Comparison of ENCODE assay signal across 33 cellular contexts in the genomic region with DNA sequence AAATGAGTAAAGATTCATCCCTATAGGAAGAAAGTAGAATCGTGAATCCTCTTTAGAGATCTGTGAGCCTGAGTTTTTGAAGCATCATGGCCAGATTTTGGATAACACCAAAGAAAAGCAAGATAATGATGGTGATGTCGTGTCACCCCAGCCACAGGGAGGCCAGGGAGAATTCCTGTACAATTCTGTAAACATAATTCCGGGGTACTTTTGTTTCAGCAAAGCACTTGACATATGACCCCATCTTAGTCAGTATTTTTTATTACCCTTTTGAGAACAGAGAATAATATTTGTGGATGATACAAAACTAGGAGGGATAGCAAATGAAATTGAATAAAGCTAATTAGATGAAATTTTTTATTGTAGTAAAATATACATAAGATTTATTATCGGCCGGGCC. TPM values are rescaled to one million over a fixed set of nuclear protein-coding genes. Genes with fewer than 3 reads are reported as not detected.
DNase-seq lines count a peak whose midpoint lies in the region; ATAC-seq, FAIRE-seq and TF ChIP-seq lines count a peak whose summit lies in the region.
"Had no signal": no experiment of that assay in that cellular context is flagged by ENCODE, and none has a peak within 500 bp of the region (broad histone marks: within the 10 kb centered on the region; RNA-seq: fewer than 3 reads in every experiment).

No MANE protein-coding gene starts in this region.

- H3K4me1 ChIP-seq in esophagus muscularis mucosa, result no peaks in the 10 kb centered on the region
- H3K4me1 ChIP-seq: A549, parathyroid adenoma, uterus had no signal

- H3K27me3 Mint-ChIP-seq in activated T-cell treated with anti-CD3 and anti-CD28 coated beads, Interleukin-2, amount 50 U/mL, for 72 hours (ENCODE audit: low read depth), result no peaks in the 10 kb centered on the region
- H3K27me3 Mint-ChIP-seq in activated T-cell treated with anti-CD3 and anti-CD28 coated beads, Interleukin-2, amount 50 U/mL, for 4 hours (ENCODE audit: low read depth), result no peaks in the 10 kb centered on the region
- no peaks in the 10 kb centered on the region for H3K27me3 Mint-ChIP-seq in stimulated activated memory B cell treated with anti-CD40 and anti-IgM and Interleukin-4, amounts not matched to agents 10 μg/mL and 1 μg/mL and 100 μg/mL, for 72 hours
- H3K27me3 Mint-ChIP-seq: activated CD8-positive, alpha-beta memory T cell treated with anti-CD3 and anti-CD28 coated beads, Interleukin-2, amount 10 ng/mL, durations not matched to agents 7 days and 5 days; activated naive CD4-positive, alpha-beta T cell treated with anti-CD3 and anti-CD28 coated beads, Interleukin-2, amount 10 ng/mL, durations not matched to agents 7 days and 5 days; stimulated activated naive CD8-positive, alpha-beta T cell treated with anti-CD3 and anti-CD28 coated beads, Interleukin-15, amount 100 ng/mL, for 72 hours had no signal

- intact Hi-C loops in esophagus muscularis mucosa (cut with DNase I), result no loop called here

- peaks cover 0 to 2% of the 10 kb centered on the region in 2 donors for H3K9me3 Mint-ChIP-seq in activated T-cell treated with anti-CD3 and anti-CD28 coated beads, Interleukin-2, amount 50 U/mL, for 72 hours
- no peaks in the 10 kb centered on the region for H3K9me3 Mint-ChIP-seq in activated T-cell treated with anti-CD3 and anti-CD28 coated beads, Interleukin-2, amount 50 U/mL, for 4 hours
- H3K9me3 Mint-ChIP-seq in stimulated activated memory B cell treated with anti-CD40 and anti-IgM and Interleukin-4, amounts not matched to agents 10 μg/mL and 1 μg/mL and 100 μg/mL, for 72 hours, result no peaks in the 10 kb centered on the region
- H3K9me3 Mint-ChIP-seq: activated naive CD4-positive, alpha-beta T cell treated with anti-CD3 and anti-CD28 coated beads, Interleukin-2, amount 10 ng/mL, durations not matched to agents 7 days and 5 days; neural crest cell had no signal

- TF ChIP-seq EP300 in esophagus muscularis mucosa (IDR thresholded peaks at IDR 0.05), result no peak

- H3K4me1 Mint-ChIP-seq in activated T-cell treated with anti-CD3 and anti-CD28 coated beads, Interleukin-2, amount 50 U/mL, for 72 hours (ENCODE audit: low read depth), result peaks cover 57% of the 10 kb centered on the region
- H3K4me1 Mint-ChIP-seq in activated T-cell treated with anti-CD3 and anti-CD28 coated beads, Interleukin-2, amount 50 U/mL, for 4 hours (ENCODE audit: low read depth), result peaks cover 57% of the 10 kb centered on the region
- H3K4me1 Mint-ChIP-seq in stimulated activated memory B cell treated with anti-CD40 and anti-IgM and Interleukin-4, amounts not matched to agents 10 μg/mL and 1 μg/mL and 100 μg/mL, for 72 hours, result peaks cover 68% of the 10 kb centered on the region
- H3K4me1 Mint-ChIP-seq: neural crest cell had no signal

- no peak for ATAC-seq in activated T-cell treated with anti-CD3 and anti-CD28 coated beads, Interleukin-2, amount 50 U/mL, for 72 hours (replicated peaks in 1 of 2)
- no peak for ATAC-seq in activated T-cell treated with anti-CD3 and anti-CD28 coated beads, Interleukin-2, amount 50 U/mL, for 4 hours
- ATAC-seq in stimulated activated memory B cell treated with anti-CD40 and anti-IgM and Interleukin-4, amounts not matched to agents 10 μg/mL and 1 μg/mL and 100 μg/mL, for 72 hours, result no peak
- ATAC-seq: A549; activated CD8-positive, alpha-beta memory T cell treated with anti-CD3 and anti-CD28 coated beads, Interleukin-2, amount 10 ng/mL, durations not matched to agents 7 days and 5 days; left colon; stimulated activated naive CD8-positive, alpha-beta T cell treated with anti-CD3 and anti-CD28 coated beads, Interleukin-15, amount 100 ng/mL, for 72 hours had no signal

- peaks cover 5 to 26% of the 10 kb centered on the region in 2 donors for H3K36me3 Mint-ChIP-seq in activated T-cell treated with anti-CD3 and anti-CD28 coated beads, Interleukin-2, amount 50 U/mL, for 72 hours (ENCODE audit: insufficient read depth in 2 of 2)
- H3K36me3 Mint-ChIP-seq in activated T-cell treated with anti-CD3 and anti-CD28 coated beads, Interleukin-2, amount 50 U/mL, for 4 hours (ENCODE audit: insufficient read depth), result peaks cover 31% of the 10 kb centered on the region
- H3K36me3 Mint-ChIP-seq in stimulated activated memory B cell treated with anti-CD40 and anti-IgM and Interleukin-4, amounts not matched to agents 10 μg/mL and 1 μg/mL and 100 μg/mL, for 72 hours, result peaks cover 66% of the 10 kb centered on the region

- no peak for TF ChIP-seq POLR2A in erythroblast (IDR thresholded peaks at IDR 0.05; ENCODE audit: low read length)
- TF ChIP-seq POLR2A in esophagus muscularis mucosa (IDR thresholded peaks at IDR 0.05; ENCODE audit: low read depth), result no peak

- in situ Hi-C loops in G401 (cut with HindIII; ENCODE audit: low sequenced_read_pairs), result no loop called here

- H3K27me3 ChIP-seq in esophagus muscularis mucosa, result no peaks in the 10 kb centered on the region
- H3K27me3 ChIP-seq: uterus had no signal

- peak overlapping the region; percentile 10 for H3K27ac Mint-ChIP-seq in activated T-cell treated with anti-CD3 and anti-CD28 coated beads, Interleukin-2, amount 50 U/mL, for 72 hours
- H3K27ac Mint-ChIP-seq in stimulated activated memory B cell treated with anti-CD40 and anti-IgM and Interleukin-4, amounts not matched to agents 10 μg/mL and 1 μg/mL and 100 μg/mL, for 72 hours, result peak overlapping the region; percentile 33
- H3K27ac Mint-ChIP-seq: activated CD8-positive, alpha-beta memory T cell treated with anti-CD3 and anti-CD28 coated beads, Interleukin-2, amount 10 ng/mL, durations not matched to agents 7 days and 5 days; activated naive CD4-positive, alpha-beta T cell treated with anti-CD3 and anti-CD28 coated beads, Interleukin-2, amount 10 ng/mL, durations not matched to agents 7 days and 5 days had no signal

- 93% methylated on average over 5 of the region's 5 CpGs for WGBS in esophagus muscularis mucosa

- peaks cover 0 to 28% (median 6%) of the 10 kb centered on the region in 4 donors for H3K36me3 ChIP-seq in esophagus muscularis mucosa
- H3K36me3 ChIP-seq: uterus had no signal

- H3K9me3 ChIP-seq in esophagus muscularis mucosa, result no peaks in the 10 kb centered on the region
- H3K9me3 ChIP-seq: A549, uterus had no signal

- FAIRE-seq in endometrium (lab: Jason Lieb, UNC), result peak; percentile 35
- FAIRE-seq: A549, bronchial epithelial cell had no signal

- no peak for TF ChIP-seq CTCF in esophagus muscularis mucosa (IDR thresholded peaks at IDR 0.05)

- H3K4me3 Mint-ChIP-seq in activated T-cell treated with anti-CD3 and anti-CD28 coated beads, Interleukin-2, amount 50 U/mL, for 72 hours, result no peak overlapping the region
- H3K4me3 Mint-ChIP-seq in activated T-cell treated with anti-CD3 and anti-CD28 coated beads, Interleukin-2, amount 50 U/mL, for 4 hours, result no peak overlapping the region
- H3K4me3 Mint-ChIP-seq in stimulated activated memory B cell treated with anti-CD40 and anti-IgM and Interleukin-4, amounts not matched to agents 10 μg/mL and 1 μg/mL and 100 μg/mL, for 72 hours, result no peak overlapping the region
- H3K4me3 Mint-ChIP-seq: activated CD8-positive, alpha-beta memory T cell treated with anti-CD3 and anti-CD28 coated beads, Interleukin-2, amount 10 ng/mL, durations not matched to agents 7 days and 5 days; activated naive CD4-positive, alpha-beta T cell treated with anti-CD3 and anti-CD28 coated beads, Interleukin-2, amount 10 ng/mL, durations not matched to agents 7 days and 5 days; neural crest cell; stimulated activated naive CD8-positive, alpha-beta T cell treated with anti-CD3 and anti-CD28 coated beads, Interleukin-15, amount 100 ng/mL, for 72 hours had no signal

- no peak for DNase-seq in activated T-cell treated with anti-CD3 and anti-CD28 coated beads, Interleukin-2, amount 50 U/mL, for 72 hours
- DNase-seq in activated T-cell treated with anti-CD3 and anti-CD28 coated beads, Interleukin-2, amount 50 U/mL, for 4 hours, result no peak
- peak; percentile 49 for DNase-seq in LHCN-M2 (ENCODE audit: low read depth)
- no peak for DNase-seq in erythroblast (lab: John Stamatoyannopoulos, UW)
- no peak for DNase-seq in G401 (ENCODE audit: low spot score)
- no peak for DNase-seq in esophagus muscularis mucosa (ENCODE audit: extremely low spot score)
- DNase-seq: activated CD4-positive, alpha-beta T cell treated with anti-CD3 and anti-CD28 coated beads, Interleukin-2, amount 50 U/mL, for 1 hour; activated CD8-positive, alpha-beta memory T cell treated with anti-CD3 and anti-CD28 coated beads, Interleukin-2, amount 10 ng/mL, durations not matched to agents 7 days and 5 days; activated naive CD4-positive, alpha-beta T cell treated with anti-CD3 and anti-CD28 coated beads, Interleukin-2, amount 10 ng/mL, durations not matched to agents 7 days and 5 days; anterior cingulate cortex; DMS 273 treated with DMSO at 0.1 percent for 48 hours; effector CD4-positive, alpha-beta T cell; H7; KG1; left colon; mammary epithelial cell; NCI-H1436 treated with DMSO at 0.1 percent for 48 hours; NCI-H2107; NCI-H446; NCI-H82; SIG-M5; stimulated activated naive CD8-positive, alpha-beta T cell treated with anti-CD3 and anti-CD28 coated beads, Interleukin-15, amount 100 ng/mL, for 72 hours; T-helper 9 cell; uterus had no signal

- no peak overlapping the region for H3K27ac ChIP-seq in esophagus muscularis mucosa (replicated peaks in 1 of 4)
- H3K27ac ChIP-seq: A549, epithelial cell of prostate, parathyroid adenoma, uterus, VCaP had no signal

- H3K4me3 ChIP-seq in esophagus muscularis mucosa, result no peak overlapping the region
- H3K4me3 ChIP-seq: A549, smooth muscle cell, uterus had no signal

RNA-seq across cellular contexts. Expression of gene NACAD, which starts 33.8 kb away (rescaled TPM):
- under 1 TPM; 0.36 to 0.76 TPM for total RNA-seq in activated T-cell treated with anti-CD3 and anti-CD28 coated beads, Interleukin-2, amount 50 U/mL, for 72 hours
- total RNA-seq in activated T-cell treated with anti-CD3 and anti-CD28 coated beads, Interleukin-2, amount 50 U/mL, for 4 hours, result under 1 TPM; 0.14 to 0.66 (median 0.37) TPM
- total RNA-seq in LHCN-M2 (2014; rRNA removed) (2.6 and 2.9 TPM in 2 replicates), esophagus muscularis mucosa (10 to 100 TPM in 2 of 4 donors, 1 to 10 TPM in 2; 7.3 to 15.5 (median 10.8) TPM)
- polyA plus RNA-seq in LHCN-M2 (2012), result 4.8 TPM
- not detected in 2 replicates for total RNA-seq in G401 (2014; rRNA removed; shearing (Covaris generic))

RNA-seq across cellular contexts. Expression of gene CCM2, which starts 55.0 kb away (rescaled TPM):
- total RNA-seq in activated T-cell treated with anti-CD3 and anti-CD28 coated beads, Interleukin-2, amount 50 U/mL, for 72 hours, result 100 to 1,000 TPM in 1 of 2 donors, 10 to 100 TPM in 1; 94.2 to 109 TPM
- 10 to 100 TPM; 35.9 to 38.2 (median 36.6) TPM for total RNA-seq in activated T-cell treated with anti-CD3 and anti-CD28 coated beads, Interleukin-2, amount 50 U/mL, for 4 hours
- 117 and 126 TPM in 2 replicates for total RNA-seq in LHCN-M2 (2014; rRNA removed)
- 103 TPM for polyA plus RNA-seq in LHCN-M2 (2012)
- 30.2 and 34.2 TPM in 2 replicates for total RNA-seq in G401 (2014; rRNA removed; shearing (Covaris generic))
- 10 to 100 TPM; 40.3 to 61.7 (median 49.4) TPM for total RNA-seq in esophagus muscularis mucosa

RNA-seq across cellular contexts. Expression of gene TBRG4, which starts 56.5 kb away (rescaled TPM):
- total RNA-seq in activated T-cell treated with anti-CD3 and anti-CD28 coated beads, Interleukin-2, amount 50 U/mL, for 72 hours, result 100 to 1,000 TPM; 107 to 118 TPM
- 100 to 1,000 TPM; 206 to 236 (median 233) TPM for total RNA-seq in activated T-cell treated with anti-CD3 and anti-CD28 coated beads, Interleukin-2, amount 50 U/mL, for 4 hours
- 107 and 120 TPM in 2 replicates for total RNA-seq in LHCN-M2 (2014; rRNA removed)
- 64.1 TPM for polyA plus RNA-seq in LHCN-M2 (2012)
- total RNA-seq in G401 (2014; rRNA removed; shearing (Covaris generic)), result 133 and 136 TPM in 2 replicates
- 10 to 100 TPM; 45.7 to 60.1 (median 53.7) TPM for total RNA-seq in esophagus muscularis mucosa
